In the genomic region with DNA sequence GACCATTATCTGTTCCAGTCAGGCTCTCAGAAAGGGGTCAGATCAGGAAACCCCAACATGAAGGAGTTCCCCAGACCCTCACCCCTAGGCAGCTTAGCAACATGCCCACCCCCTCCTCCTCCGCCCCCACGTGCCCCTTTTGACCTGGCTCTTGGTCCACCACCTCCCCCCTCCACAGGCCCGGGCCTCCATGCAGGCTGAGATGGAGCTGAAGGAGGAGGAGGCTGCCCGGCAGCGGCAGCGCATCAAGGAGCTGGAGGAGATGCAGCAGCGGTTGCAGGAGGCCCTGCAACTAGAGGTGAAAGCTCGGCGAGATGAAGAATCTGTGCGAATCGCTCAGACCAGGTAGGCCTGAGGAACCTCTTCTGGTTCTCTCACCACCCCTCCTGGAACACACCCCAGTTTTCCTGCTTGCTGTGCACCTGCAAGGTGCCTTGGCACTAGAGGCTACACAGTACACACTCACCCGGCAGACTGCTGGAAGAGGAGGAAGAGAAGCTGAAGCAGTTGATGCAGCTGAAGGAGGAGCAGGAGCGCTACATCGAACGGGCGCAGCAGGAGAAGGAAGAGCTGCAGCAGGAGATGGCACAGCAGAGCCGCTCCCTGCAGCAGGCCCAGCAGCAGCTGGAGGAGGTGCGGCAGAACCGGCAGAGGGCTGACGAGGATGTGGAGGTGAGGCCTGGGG, we compare ENCODE assay signal across 13 cellular contexts. TPM values are rescaled to one million over a fixed set of nuclear protein-coding genes. Genes with fewer than 3 reads are reported as not detected.
"Had no signal": no experiment of that assay in that cellular context is flagged by ENCODE, and none has a peak within 500 bp of the region (broad histone marks: within the 10 kb centered on the region; RNA-seq: fewer than 3 reads in every experiment).

No MANE protein-coding gene starts in this region.

- H3K27me3 Mint-ChIP-seq: activated CD8-positive, alpha-beta T cell treated with anti-CD3 and anti-CD28 coated beads for 36 hours; activated naive CD8-positive, alpha-beta T cell treated with anti-CD3 and anti-CD28 coated beads for 36 hours; stimulated activated memory B cell treated with anti-CD40 and anti-IgM and Interleukin-4, amounts not matched to agents 10 μg/mL and 1 μg/mL and 100 μg/mL, for 72 hours had no signal

- H3K9me3 ChIP-seq: tibial artery had no signal

- ATAC-seq: activated CD8-positive, alpha-beta T cell treated with anti-CD3 and anti-CD28 coated beads for 36 hours; stimulated activated memory B cell treated with anti-CD40 and anti-IgM and Interleukin-4, amounts not matched to agents 10 μg/mL and 1 μg/mL and 100 μg/mL, for 72 hours had no signal

- H3K27me3 ChIP-seq: tibial artery had no signal

- H3K27ac Mint-ChIP-seq: activated CD8-positive, alpha-beta T cell treated with anti-CD3 and anti-CD28 coated beads for 36 hours; activated naive CD8-positive, alpha-beta T cell treated with anti-CD3 and anti-CD28 coated beads for 36 hours; stimulated activated memory B cell treated with anti-CD40 and anti-IgM and Interleukin-4, amounts not matched to agents 10 μg/mL and 1 μg/mL and 100 μg/mL, for 72 hours had no signal

- H3K9me3 Mint-ChIP-seq: activated CD8-positive, alpha-beta T cell treated with anti-CD3 and anti-CD28 coated beads for 36 hours; activated naive CD8-positive, alpha-beta T cell treated with anti-CD3 and anti-CD28 coated beads for 36 hours; stimulated activated memory B cell treated with anti-CD40 and anti-IgM and Interleukin-4, amounts not matched to agents 10 μg/mL and 1 μg/mL and 100 μg/mL, for 72 hours had no signal

- DNase-seq: activated CD8-positive, alpha-beta memory T cell treated with anti-CD3 and anti-CD28 coated beads, Interleukin-2, amount 50 U/mL, for 4 hours; activated CD8-positive, alpha-beta T cell treated with anti-CD3 and anti-CD28 coated beads for 36 hours; activated naive CD8-positive, alpha-beta T cell treated with anti-CD3 and anti-CD28 coated beads for 36 hours; anterior cingulate cortex; cerebellar nuclear complex; foreskin melanocyte; head of caudate nucleus; posterior cingulate gyrus; right cardiac atrium; T-helper 1 cell; tibial artery had no signal

- H3K4me3 Mint-ChIP-seq: activated CD8-positive, alpha-beta T cell treated with anti-CD3 and anti-CD28 coated beads for 36 hours; activated naive CD8-positive, alpha-beta T cell treated with anti-CD3 and anti-CD28 coated beads for 36 hours; stimulated activated memory B cell treated with anti-CD40 and anti-IgM and Interleukin-4, amounts not matched to agents 10 μg/mL and 1 μg/mL and 100 μg/mL, for 72 hours had no signal

RNA-seq across cellular contexts. Expression of a gene that starts 21.9 kb away (rescaled TPM):
- total RNA-seq: myocyte had no signal
